ENCODE assay signal across 9 cellular contexts in genomic region chr5:1515311-1515920, GRCh38. TPM values are rescaled to one million over a fixed set of nuclear protein-coding genes. Genes with fewer than 3 reads are reported as not detected.
DNase-seq lines count a peak whose midpoint lies in the region; ATAC-seq, FAIRE-seq and TF ChIP-seq lines count a peak whose summit lies in the region.
"Had no signal": no experiment of that assay in that cellular context is flagged by ENCODE, and none has a peak within 500 bp of the region (broad histone marks: within the 10 kb centered on the region; RNA-seq: fewer than 3 reads in every experiment).

No MANE protein-coding gene starts in this region.

- H3K27ac Mint-ChIP-seq in activated T-helper 17 cell treated with anti-CD3 and anti-CD28 coated beads, Interleukin-2, amount 50 U/mL, for 72 hours: peak overlapping the region; percentile 60

- H3K4me1 Mint-ChIP-seq in activated T-helper 17 cell treated with anti-CD3 and anti-CD28 coated beads, Interleukin-2, amount 50 U/mL, for 72 hours: no peaks in the 10 kb centered on the region

- peak overlapping the region; percentile 71 for H3K9ac ChIP-seq in HUES64 (ENCODE audit: low read depth, low read length)
- no peak overlapping the region for H3K9ac ChIP-seq in kidney (ENCODE audit: low read length in 2 of 2)

- DNase-seq in kidney (peak; percentile 63), AG08396 (ENCODE audit: low spot score) (no peak), superior temporal gyrus (ENCODE audit: extremely low spot score) (no peak)
- peak; percentile 3 for DNase-seq in stimulated activated naive CD8-positive, alpha-beta T cell treated with anti-CD3 and anti-CD28 coated beads, Interleukin-15, Interleukin-2, amounts not matched to agents 100 U/mL and 50 U/mL, for 24 hours
- DNase-seq: NCI-H187 had no signal

- H3K27ac ChIP-seq in HUES64 (ENCODE audit: low read depth, low read length) (peak overlapping the region; percentile 100), kidney (ENCODE audit: low read depth in 2 of 2, low read length in 2 of 2) (no peak overlapping the region)

- no peak for FAIRE-seq in kidney (lab: Jason Lieb, UNC)

- H3K4me3 ChIP-seq in HUES64 (ENCODE audit: low read length) (peak overlapping the region; percentile 33), kidney (ENCODE audit: low read length in 2 of 2) (no peak overlapping the region)

- H3K4me3 Mint-ChIP-seq in activated T-helper 17 cell treated with anti-CD3 and anti-CD28 coated beads, Interleukin-2, amount 50 U/mL, for 72 hours: no peak overlapping the region

- WGBS in HUES64: 48% methylated on average over 10 of the region's 11 CpGs

- H3K36me3 Mint-ChIP-seq in activated T-helper 17 cell treated with anti-CD3 and anti-CD28 coated beads, Interleukin-2, amount 50 U/mL, for 72 hours (ENCODE audit: low read depth): peaks cover 38% of the 10 kb centered on the region

- no peaks in the 10 kb centered on the region for H3K9me3 Mint-ChIP-seq in activated T-helper 17 cell treated with anti-CD3 and anti-CD28 coated beads, Interleukin-2, amount 50 U/mL, for 72 hours

- no peaks in the 10 kb centered on the region for H3K27me3 Mint-ChIP-seq in activated T-helper 17 cell treated with anti-CD3 and anti-CD28 coated beads, Interleukin-2, amount 50 U/mL, for 72 hours

- H3K36me3 ChIP-seq in HUES64 (ENCODE audit: insufficient read depth, low read length) (peaks cover 71% of the 10 kb centered on the region), kidney (ENCODE audit: control insufficient read depth in 1 of 2, insufficient read depth in 2 of 2, low read length in 2 of 2) (peaks cover 4 to 6% of the 10 kb centered on the region in 2 donors)

- no peak for ATAC-seq in activated T-helper 17 cell treated with anti-CD3 and anti-CD28 coated beads, Interleukin-2, amount 50 U/mL, for 72 hours (replicated peaks)
- no peak for ATAC-seq in stimulated activated naive CD8-positive, alpha-beta T cell treated with anti-CD3 and anti-CD28 coated beads, Interleukin-15, Interleukin-2, amounts not matched to agents 100 U/mL and 50 U/mL, for 24 hours
- ATAC-seq in HG02852 (IDR thresholded peaks at IDR 0.05; ENCODE audit: unreplicated experiment): no peak
- no peak for ATAC-seq in HG03460 (IDR thresholded peaks at IDR 0.05; ENCODE audit: unreplicated experiment)

- no peak for TF ChIP-seq CTCF in kidney (IDR thresholded peaks at IDR 0.05; ENCODE audit: borderline replicate concordance, extremely low read depth, insufficient read depth)

- H3K9me3 ChIP-seq in HUES64 (ENCODE audit: insufficient read depth, low read depth, low read length): no peaks in the 10 kb centered on the region
- H3K9me3 ChIP-seq in kidney (ENCODE audit: control insufficient read depth in 1 of 2, low read length in 2 of 2): no peaks in the 10 kb centered on the region

- H3K4me1 ChIP-seq in HUES64 (ENCODE audit: insufficient read depth, low read length): peaks cover 47% of the 10 kb centered on the region
- no peaks in the 10 kb centered on the region for H3K4me1 ChIP-seq in kidney (ENCODE audit: control insufficient read depth in 1 of 2, insufficient read depth in 1 of 2, low read depth in 1 of 2, low read length in 2 of 2)

- no peaks in the 10 kb centered on the region for H3K27me3 ChIP-seq in HUES64 (ENCODE audit: insufficient read depth, low read length)

- intact Hi-C loops in kidney (cut with DNase I): no loop called here

RNA-seq across cellular contexts. Expression of gene LPCAT1, which starts 8.3 kb away (rescaled TPM):
- polyA plus RNA-seq in HUES64 (2013, experiment 1 of 2): 104 TPM
- 105 TPM for polyA plus RNA-seq in HUES64 (2013, experiment 2 of 2)
- total RNA-seq in activated T-helper 17 cell treated with anti-CD3 and anti-CD28 coated beads, Interleukin-2, amount 50 U/mL, for 72 hours: 10 to 100 TPM; 38.5 to 62.7 TPM
- 46.5 TPM for total RNA-seq in kidney
- 22.2 TPM for polyA plus RNA-seq in kidney (ENCODE audit: insufficient read depth, low read depth, low replicate concordance)

Comparison
In these comparisons a context has a peak if more than half of its experiments do, and no peak if none do; other contexts are left out.
1. DNase-seq: peak in kidney (single experiment) and stimulated activated naive CD8-positive, alpha-beta T cell treated with anti-CD3 and anti-CD28 coated beads, Interleukin-15, Interleukin-2, amounts not matched to agents 100 U/mL and 50 U/mL, for 24 hours (single experiment); none in AG08396 (single experiment) and superior temporal gyrus (single experiment).